ENCODE assay signal across 6 cellular contexts in genomic region chr3:183918178-183918577, GRCh38.
"Had no signal": no experiment of that assay in that cellular context is flagged by ENCODE, and none has a peak within 500 bp of the region (broad histone marks: within the 10 kb centered on the region; RNA-seq: fewer than 3 reads in every experiment).

No MANE protein-coding gene starts in this region.

- H3K27ac ChIP-seq: HL-60 had no signal

- H3K27ac Mint-ChIP-seq: GM23338, IgD-negative memory B cell had no signal

- ATAC-seq: GM23338, HepG2 had no signal

- H3K4me3 Mint-ChIP-seq: GM23338, H9, IgD-negative memory B cell had no signal

- H2AFZ ChIP-seq: GM23338 had no signal

- H3K4me1 Mint-ChIP-seq: IgD-negative memory B cell had no signal

- H3K4me2 ChIP-seq: GM23338 had no signal

- DNase-seq: H9, HCEC 1CT had no signal

- H3K4me3 ChIP-seq: GM23338 had no signal

- H3K27me3 Mint-ChIP-seq: IgD-negative memory B cell had no signal

- H3K9me3 Mint-ChIP-seq: GM23338, H9, IgD-negative memory B cell had no signal
